ENCODE assay signal across 20 cellular contexts in genomic region chr14:86003998-86004397, GRCh38.
DNase-seq lines count a peak whose midpoint lies in the region; ATAC-seq and TF ChIP-seq lines count a peak whose summit lies in the region.
"Had no signal": no experiment of that assay in that cellular context is flagged by ENCODE, and none has a peak within 500 bp of the region (broad histone marks: within the 10 kb centered on the region; RNA-seq: fewer than 3 reads in every experiment).

No MANE protein-coding gene starts in this region.

- no peaks in the 10 kb centered on the region for H3K9me3 ChIP-seq in CD8-positive, alpha-beta memory T cell (ENCODE audit: low read length)
- H3K9me3 ChIP-seq in psoas muscle, result no peaks in the 10 kb centered on the region
- H3K9me3 ChIP-seq: gastrocnemius medialis, uterus had no signal

- H3K27me3 ChIP-seq in brain microvascular endothelial cell (replicated peaks), result no peaks in the 10 kb centered on the region
- H3K27me3 ChIP-seq in CD8-positive, alpha-beta memory T cell (ENCODE audit: insufficient read depth, low read length, poor library complexity, severe bottlenecking), result no peaks in the 10 kb centered on the region
- no peaks in the 10 kb centered on the region for H3K27me3 ChIP-seq in psoas muscle (ENCODE audit: insufficient read depth in 3 of 3, low read length in 2 of 3)
- H3K27me3 ChIP-seq: gastrocnemius medialis, uterus had no signal

- CTCF ChIA-PET in CD8-positive, alpha-beta memory T cell (lab: Charles Lee), result no interaction called here

- H3K27me3 Mint-ChIP-seq in CD8-positive, alpha-beta memory T cell, result no peaks in the 10 kb centered on the region
- H3K27me3 Mint-ChIP-seq: naive B cell; stimulated activated naive CD8-positive, alpha-beta T cell treated with anti-CD3 and anti-CD28 coated beads, Interleukin-15, amount 100 ng/mL, for 72 hours had no signal

- TF ChIP-seq CTCF in brain microvascular endothelial cell (IDR thresholded peaks at IDR 0.05; ENCODE audit: low read depth, low read length, missing control alignments) (no peak), psoas muscle (IDR thresholded peaks at IDR 0.05) (no peak)

- H3K36me3 ChIP-seq in brain microvascular endothelial cell (replicated peaks), result no peaks in the 10 kb centered on the region
- no peaks in the 10 kb centered on the region for H3K36me3 ChIP-seq in CD8-positive, alpha-beta memory T cell (ENCODE audit: insufficient read depth, low read length)
- no peaks in the 10 kb centered on the region for H3K36me3 ChIP-seq in psoas muscle (ENCODE audit: insufficient read depth in 1 of 2, low read depth in 1 of 2)
- H3K36me3 ChIP-seq: gastrocnemius medialis, uterus had no signal

- in situ Hi-C loops in brain microvascular endothelial cell (cut with HindIII; ENCODE audit: low pct_ligation_motif_present, low sequenced_read_pairs), result no loop called here

- no peak overlapping the region for H3K4me3 Mint-ChIP-seq in CD8-positive, alpha-beta memory T cell
- H3K4me3 Mint-ChIP-seq: activated T-cell treated with anti-CD3 and anti-CD28 coated beads, Interleukin-2, amount 50 U/mL, for 72 hours; CD14-positive monocyte; naive B cell; stimulated activated naive CD8-positive, alpha-beta T cell treated with anti-CD3 and anti-CD28 coated beads, Interleukin-15, amount 100 ng/mL, for 72 hours had no signal

- H3K4me3 ChIP-seq in brain microvascular endothelial cell (ENCODE audit: low read depth, low read length) (no peak overlapping the region), psoas muscle (no peak overlapping the region)
- no peak overlapping the region for H3K4me3 ChIP-seq in CD8-positive, alpha-beta memory T cell (ENCODE audit: low read length)
- H3K4me3 ChIP-seq: gastrocnemius medialis, lung, SK-N-MC, uterus had no signal

- peak; percentile 4 for DNase-seq in activated CD4-positive, alpha-beta T cell treated with anti-CD3 and anti-CD28 coated beads for 48 hours
- DNase-seq in activated CD4-positive, alpha-beta T cell treated with anti-CD3 and anti-CD28 coated beads for 1 hour, result no peak
- peak; percentile 46 for DNase-seq in HS-5 (ENCODE audit: low read depth)
- peak; percentile 66 for DNase-seq in brain microvascular endothelial cell
- DNase-seq in renal cortical epithelial cell (ENCODE audit: low read depth), result peak; percentile 15
- DNase-seq in CD8-positive, alpha-beta memory T cell, result no peak
- DNase-seq in NCI-H748 treated with DMSO at 0.1 percent for 48 hours (lab: John Stamatoyannopoulos, UW), result no peak
- no peak for DNase-seq in psoas muscle
- DNase-seq: cerebellar nuclear complex; gastrocnemius medialis; naive B cell; NCI-H524 treated with DMSO at 0.1 percent for 48 hours; stimulated activated CD4-positive, alpha-beta T cell treated with anti-CD3 and anti-CD28 coated beads, Interleukin-15, amount 100 ng/mL, for 24 hours; stimulated activated naive CD8-positive, alpha-beta T cell treated with anti-CD3 and anti-CD28 coated beads, Interleukin-15, amount 100 ng/mL, for 72 hours; T1000; uterus had no signal

- no peaks in the 10 kb centered on the region for H3K4me1 Mint-ChIP-seq in CD8-positive, alpha-beta memory T cell
- H3K4me1 Mint-ChIP-seq: CD14-positive monocyte; naive B cell; stimulated activated naive CD8-positive, alpha-beta T cell treated with anti-CD3 and anti-CD28 coated beads, Interleukin-15, amount 100 ng/mL, for 72 hours had no signal

- H3K27ac Mint-ChIP-seq in CD8-positive, alpha-beta memory T cell, result no peak overlapping the region
- H3K27ac Mint-ChIP-seq: activated T-cell treated with anti-CD3 and anti-CD28 coated beads, Interleukin-2, amount 50 U/mL, for 72 hours; CD14-positive monocyte; naive B cell; stimulated activated naive CD8-positive, alpha-beta T cell treated with anti-CD3 and anti-CD28 coated beads, Interleukin-15, amount 100 ng/mL, for 72 hours had no signal

- no peak overlapping the region for H3K27ac ChIP-seq in brain microvascular endothelial cell
- no peak overlapping the region for H3K27ac ChIP-seq in CD8-positive, alpha-beta memory T cell (ENCODE audit: low read depth, low read length)
- H3K27ac ChIP-seq in psoas muscle, result no peak overlapping the region
- H3K27ac ChIP-seq: gastrocnemius medialis, SK-N-MC, uterus had no signal

- no peak for ATAC-seq in psoas muscle
- ATAC-seq: activated T-cell treated with anti-CD3 and anti-CD28 coated beads, Interleukin-2, amount 50 U/mL, for 72 hours; gastrocnemius medialis; stimulated activated naive CD8-positive, alpha-beta T cell treated with anti-CD3 and anti-CD28 coated beads, Interleukin-15, amount 100 ng/mL, for 72 hours had no signal

- WGBS in psoas muscle, 3 donors, result 84 to 89% (median 89%) methylated on average over 3 of the region's 3 CpGs

- intact Hi-C loops in psoas muscle (cut with DNase I), result no loop called here

- POLR2A ChIA-PET in CD8-positive, alpha-beta memory T cell (lab: Charles Lee), result no interaction called here

- H3K36me3 Mint-ChIP-seq in CD8-positive, alpha-beta memory T cell, result peaks cover 14 to 23% (median 21%) of the 10 kb centered on the region in 3 donors
- H3K36me3 Mint-ChIP-seq: CD14-positive monocyte had no signal

- H3K9me3 Mint-ChIP-seq in CD8-positive, alpha-beta memory T cell, result peaks cover 0 to 2% (median 0%) of the 10 kb centered on the region in 5 donors
- H3K9me3 Mint-ChIP-seq: activated T-cell treated with anti-CD3 and anti-CD28 coated beads, Interleukin-2, amount 50 U/mL, for 72 hours; stimulated activated naive CD8-positive, alpha-beta T cell treated with anti-CD3 and anti-CD28 coated beads, Interleukin-15, amount 100 ng/mL, for 72 hours had no signal

- no peaks in the 10 kb centered on the region for H3K4me1 ChIP-seq in CD8-positive, alpha-beta memory T cell (ENCODE audit: insufficient read depth, low read length)
- H3K4me1 ChIP-seq in psoas muscle, result no peaks in the 10 kb centered on the region
- H3K4me1 ChIP-seq: gastrocnemius medialis, uterus had no signal

Comparison
In these comparisons a context has a peak if more than half of its experiments do, and no peak if none do; other contexts are left out.
1. DNase-seq: peak in activated CD4-positive, alpha-beta T cell treated with anti-CD3 and anti-CD28 coated beads for 48 hours (single experiment), HS-5 (single experiment), brain microvascular endothelial cell (single experiment) and renal cortical epithelial cell (single experiment); none in activated CD4-positive, alpha-beta T cell treated with anti-CD3 and anti-CD28 coated beads for 1 hour (single experiment), CD8-positive, alpha-beta memory T cell (0 of 5), NCI-H748 treated with DMSO at 0.1 percent for 48 hours (single experiment) and psoas muscle (0 of 2).